Comparison of ENCODE assay signal across 18 cellular contexts in the genomic region with DNA sequence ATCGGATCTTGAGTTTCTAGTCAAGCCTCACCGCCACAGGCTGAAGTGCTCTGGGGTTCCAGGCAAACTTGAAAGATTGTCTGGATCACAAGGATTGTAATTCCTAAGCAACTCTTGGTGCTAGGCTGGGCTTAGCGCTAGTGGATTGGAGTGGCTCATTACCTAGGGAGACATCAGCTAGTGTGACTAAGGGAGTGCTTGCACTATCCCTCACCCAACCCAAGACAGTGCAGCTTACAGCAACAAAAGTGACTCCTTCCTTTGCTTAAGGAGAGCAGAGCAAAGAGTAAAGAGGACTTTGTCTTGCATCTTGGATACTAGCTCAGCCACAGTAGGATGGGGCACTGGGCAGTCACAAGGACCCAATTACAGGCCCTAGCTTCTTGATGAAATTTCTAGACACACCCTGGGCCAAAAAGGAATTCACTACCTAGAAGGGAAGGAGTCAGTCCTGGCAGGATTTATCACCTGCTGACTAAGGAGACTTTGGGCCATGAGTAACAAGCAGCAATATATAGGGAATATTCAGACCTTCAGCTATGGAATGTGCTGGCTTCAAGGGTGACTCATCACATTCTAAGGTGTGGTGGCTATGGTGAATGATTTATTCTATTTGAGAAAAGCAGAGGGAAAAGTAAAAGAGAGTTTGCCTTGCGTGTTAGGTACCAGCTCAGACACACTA.
DNase-seq lines count a peak whose midpoint lies in the region; ATAC-seq, FAIRE-seq and TF ChIP-seq lines count a peak whose summit lies in the region.
"Had no signal": no experiment of that assay in that cellular context is flagged by ENCODE, and none has a peak within 500 bp of the region (broad histone marks: within the 10 kb centered on the region; RNA-seq: fewer than 3 reads in every experiment).

No MANE protein-coding gene starts in this region.

- no peaks in the 10 kb centered on the region for H3K4me1 Mint-ChIP-seq in activated T-cell treated with anti-CD3 and anti-CD28 coated beads, Interleukin-2, amount 50 U/mL, for 72 hours (ENCODE audit: low read depth)
- H3K4me1 Mint-ChIP-seq: activated T-helper 17 cell treated with anti-CD3 and anti-CD28 coated beads, Interleukin-2, amount 50 U/mL, for 72 hours had no signal

- no peaks in the 10 kb centered on the region for H3K79me2 ChIP-seq in mesendoderm (ENCODE audit: control insufficient read depth, insufficient read depth, low read length)

- no peaks in the 10 kb centered on the region for H3K36me3 Mint-ChIP-seq in activated T-cell treated with anti-CD3 and anti-CD28 coated beads, Interleukin-2, amount 50 U/mL, for 72 hours (ENCODE audit: insufficient read depth in 2 of 2)
- H3K36me3 Mint-ChIP-seq: activated CD4-positive, alpha-beta memory T cell treated with anti-CD3 and anti-CD28 coated beads for 36 hours had no signal

- peaks cover 0 to 2% of the 10 kb centered on the region in 2 donors for H3K9me3 Mint-ChIP-seq in activated T-cell treated with anti-CD3 and anti-CD28 coated beads, Interleukin-2, amount 50 U/mL, for 72 hours
- H3K9me3 Mint-ChIP-seq: activated CD4-positive, alpha-beta memory T cell treated with anti-CD3 and anti-CD28 coated beads for 36 hours; activated T-helper 17 cell treated with anti-CD3 and anti-CD28 coated beads, Interleukin-2, amount 50 U/mL, for 72 hours had no signal

- no peak overlapping the region for H4K5ac ChIP-seq in mesendoderm (ENCODE audit: low read length)

- H2BK120ac ChIP-seq in mesendoderm (ENCODE audit: low read depth, low read length) = no peak overlapping the region

- FAIRE-seq in bronchial epithelial cell (lab: Jason Lieb, UNC) = peak; percentile 93
- FAIRE-seq: frontal cortex, pancreas had no signal

- no peak overlapping the region for H2BK5ac ChIP-seq in mesendoderm (ENCODE audit: low read length)

- DNase-seq in EL (peak; percentile 16), M059J (ENCODE audit: low read depth) (peak; percentile 38), bronchial epithelial cell (ENCODE audit: low read depth) (peak; percentile 88), mesendoderm (peak; percentile 71), mucosa of gallbladder (ENCODE audit: low spot score) (no peak), ecto neural progenitor cell (ENCODE audit: low spot score) (no peak), DMS153 (lab: John Stamatoyannopoulos, UW) (no peak)
- no peak for DNase-seq in activated T-cell treated with anti-CD3 and anti-CD28 coated beads, Interleukin-2, amount 50 U/mL, for 72 hours
- DNase-seq: activated CD4-positive, alpha-beta memory T cell treated with anti-CD3 and anti-CD28 coated beads for 36 hours; aorta; DMS79; effector CD8-positive, alpha-beta T cell; MG63; NCI-H2081 treated with DMSO at 0.1 percent for 48 hours; pancreas; SJCRH30 had no signal

- WGBS in mesendoderm (ENCODE audit: extremely low coverage, insufficient coverage, low lambda C conversion rate) = no CpG with 5 or more reads among the region's 4 CpGs

- TF ChIP-seq CTCF in bronchial epithelial cell (IDR thresholded peaks at IDR 0.05; ENCODE audit: insufficient read depth, low read length, severe bottlenecking) = no peak

- H2AK5ac ChIP-seq in mesendoderm (ENCODE audit: low read length) = no peak overlapping the region

- H3K4me2 ChIP-seq in mesendoderm (ENCODE audit: low read length) = no peak overlapping the region

- no peak overlapping the region for H3K4me3 Mint-ChIP-seq in activated T-cell treated with anti-CD3 and anti-CD28 coated beads, Interleukin-2, amount 50 U/mL, for 72 hours
- H3K4me3 Mint-ChIP-seq: activated CD4-positive, alpha-beta memory T cell treated with anti-CD3 and anti-CD28 coated beads for 36 hours; activated T-helper 17 cell treated with anti-CD3 and anti-CD28 coated beads, Interleukin-2, amount 50 U/mL, for 72 hours had no signal

- no peak overlapping the region for H2BK15ac ChIP-seq in mesendoderm (replicated peaks; ENCODE audit: low read depth)

- ATAC-seq in activated T-cell treated with anti-CD3 and anti-CD28 coated beads, Interleukin-2, amount 50 U/mL, for 72 hours (replicated peaks in 1 of 2) = no peak
- ATAC-seq: activated T-helper 17 cell treated with anti-CD3 and anti-CD28 coated beads, Interleukin-2, amount 50 U/mL, for 72 hours; pancreas had no signal

- no peak overlapping the region for H3K56ac ChIP-seq in mesendoderm (ENCODE audit: low read length)

- no peak overlapping the region for H3K4ac ChIP-seq in mesendoderm (ENCODE audit: low read depth, low read length)

- no peak overlapping the region for H3K27ac ChIP-seq in mesendoderm (ENCODE audit: low read depth, low read length)
- H3K27ac ChIP-seq: pancreas, SJCRH30 had no signal

- H3K4me1 ChIP-seq in mesendoderm (ENCODE audit: control insufficient read depth, low read depth, low read length) = no peaks in the 10 kb centered on the region
- H3K4me1 ChIP-seq: pancreas had no signal

- H3K23ac ChIP-seq in mesendoderm (ENCODE audit: low read length) = no peak overlapping the region

- H3K9ac ChIP-seq in mesendoderm (ENCODE audit: low read length) = no peak overlapping the region

- H3K79me1 ChIP-seq in mesendoderm (ENCODE audit: low read length) = no peaks in the 10 kb centered on the region

- H3K27ac Mint-ChIP-seq in activated T-cell treated with anti-CD3 and anti-CD28 coated beads, Interleukin-2, amount 50 U/mL, for 72 hours = no peak overlapping the region
- H3K27ac Mint-ChIP-seq: activated CD4-positive, alpha-beta memory T cell treated with anti-CD3 and anti-CD28 coated beads for 36 hours; activated T-helper 17 cell treated with anti-CD3 and anti-CD28 coated beads, Interleukin-2, amount 50 U/mL, for 72 hours had no signal

- H4K8ac ChIP-seq in mesendoderm (ENCODE audit: low read depth, low read length) = no peak overlapping the region

- H3K4me3 ChIP-seq in bronchial epithelial cell (ENCODE audit: low read depth, low read length) = no peak overlapping the region
- H3K4me3 ChIP-seq in mesendoderm (ENCODE audit: low read length) = no peak overlapping the region
- H3K4me3 ChIP-seq: MG63, pancreas, SJCRH30 had no signal

- no peaks in the 10 kb centered on the region for H3K36me3 ChIP-seq in bronchial epithelial cell (ENCODE audit: control insufficient read depth, insufficient read depth, low read length)
- H3K36me3 ChIP-seq in mesendoderm (ENCODE audit: control insufficient read depth, insufficient read depth, low read length) = no peaks in the 10 kb centered on the region
- H3K36me3 ChIP-seq: MG63, pancreas, SJCRH30 had no signal

- H3K27me3 ChIP-seq in bronchial epithelial cell (ENCODE audit: control insufficient read depth, insufficient read depth, low read length) (no peaks in the 10 kb centered on the region), mesendoderm (ENCODE audit: insufficient read depth, low read length, poor library complexity) (no peaks in the 10 kb centered on the region)
- H3K27me3 ChIP-seq: MG63, pancreas, SJCRH30 had no signal

- H3K18ac ChIP-seq in mesendoderm (ENCODE audit: low read length) = no peak overlapping the region

- H3K27me3 Mint-ChIP-seq in activated T-cell treated with anti-CD3 and anti-CD28 coated beads, Interleukin-2, amount 50 U/mL, for 72 hours (ENCODE audit: low read depth) = no peaks in the 10 kb centered on the region
- H3K27me3 Mint-ChIP-seq: activated CD4-positive, alpha-beta memory T cell treated with anti-CD3 and anti-CD28 coated beads for 36 hours; activated T-helper 17 cell treated with anti-CD3 and anti-CD28 coated beads, Interleukin-2, amount 50 U/mL, for 72 hours had no signal

Comparison
In these comparisons a context has a peak if more than half of its experiments do, and no peak if none do; other contexts are left out.
1. DNase-seq: peak in EL (single experiment), M059J (single experiment), bronchial epithelial cell (single experiment) and mesendoderm (single experiment); none in activated T-cell treated with anti-CD3 and anti-CD28 coated beads, Interleukin-2, amount 50 U/mL, for 72 hours (0 of 2), mucosa of gallbladder (single experiment), ecto neural progenitor cell (single experiment) and DMS153 (single experiment).